Comparison of ENCODE assay signal across 10 cellular contexts in the genomic region with DNA sequence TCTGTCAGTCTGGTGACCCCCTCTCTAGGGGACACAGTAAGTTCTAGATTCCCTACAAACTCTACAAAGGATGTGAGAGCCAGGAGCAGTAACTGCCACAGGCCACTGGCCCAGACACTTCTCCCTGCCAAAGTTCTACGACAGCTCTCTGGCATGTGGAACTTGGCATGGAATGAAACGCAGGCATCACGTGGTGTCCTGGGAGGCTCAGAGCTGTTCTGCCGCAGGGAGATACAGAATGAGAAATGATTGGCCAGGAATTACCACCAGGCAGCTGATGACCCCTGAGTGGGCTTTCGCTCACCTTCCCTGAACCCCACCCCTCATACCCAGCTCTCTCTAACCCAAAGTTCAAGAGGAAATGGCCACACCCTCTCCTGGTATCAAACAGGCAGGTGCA. TPM values are rescaled to one million over a fixed set of nuclear protein-coding genes. Genes with fewer than 3 reads are reported as not detected.
DNase-seq lines count a peak whose midpoint lies in the region; ATAC-seq and TF ChIP-seq lines count a peak whose summit lies in the region.
"Had no signal": no experiment of that assay in that cellular context is flagged by ENCODE, and none has a peak within 500 bp of the region (broad histone marks: within the 10 kb centered on the region; RNA-seq: fewer than 3 reads in every experiment).

No MANE protein-coding gene starts in this region.

- in situ Hi-C loops in transverse colon (cut with MboI; ENCODE audit: low pct_ligation_motif_present in 1 of 4, low pct_unique_long_range_greater_than_20kb in 1 of 4, low sequenced_read_pairs in 3 of 4): no loop called here

- peaks cover 1% of the 10 kb centered on the region for H3K4me1 Mint-ChIP-seq in CD8-positive, alpha-beta T cell (ENCODE audit: low read depth)

- CTCF ChIA-PET in CD8-positive, alpha-beta T cell (lab: Charles Lee): interaction anchor here (0.9 kb wide), 1 partner anchor 1072 kb away, joined by 4 read pairs; no protein-coding TSS in a partner anchor

- H3K4me3 ChIP-seq in liver (ENCODE audit: low read depth in 1 of 3, low read length in 3 of 3) (no peak overlapping the region), transverse colon (no peak overlapping the region)
- H3K4me3 ChIP-seq in CD8-positive, alpha-beta T cell (ENCODE audit: low read depth, low read length): no peak overlapping the region

- H3K36me3 Mint-ChIP-seq in CD8-positive, alpha-beta T cell: no peaks in the 10 kb centered on the region

- no peak overlapping the region for H3K4me3 Mint-ChIP-seq in CD8-positive, alpha-beta T cell

- peak in 1 of 2 donors; percentile 27 for TF ChIP-seq RAD21 in liver (IDR thresholded peaks at IDR 0.05)

- H3K9me3 ChIP-seq in liver (ENCODE audit: control insufficient read depth in 4 of 4, low read length in 3 of 4): no peaks in the 10 kb centered on the region
- H3K9me3 ChIP-seq in transverse colon: no peaks in the 10 kb centered on the region
- no peaks in the 10 kb centered on the region for H3K9me3 ChIP-seq in CD8-positive, alpha-beta T cell (ENCODE audit: low read length)

- H3K9ac ChIP-seq in liver (ENCODE audit: low read depth in 1 of 2, low read length in 2 of 2): no peak overlapping the region

- POLR2A ChIA-PET in CD8-positive, alpha-beta T cell (lab: Charles Lee): no interaction called here

- 13% methylated on average over 5 of the region's 5 CpGs for WGBS in liver
- WGBS in transverse colon (ENCODE audit: low coverage in 1 of 2), 2 donors: 30 to 35% methylated on average over 2 to 5 of the region's 5 CpGs

- no peak for TF ChIP-seq EP300 in transverse colon (IDR thresholded peaks at IDR 0.05; ENCODE audit: low read depth)

- intact Hi-C loops in transverse colon (cut with DNase I; ENCODE audit: low total_unique reads): loop anchor here (10.0 kb wide), 1 partner anchor 1061 kb away; a partner anchor contains a TSS
- intact Hi-C loops in CD8-positive, alpha-beta T cell (cut with DNase I, micrococcal nuclease): loop anchor here in 1 of 2 experiments (5.0 to 10.0 kb wide), 4 partner anchors 481 to 1568 kb away; no protein-coding TSS in a partner anchor

- H3K27me3 ChIP-seq in liver (ENCODE audit: control insufficient read depth in 4 of 4, insufficient read depth in 4 of 4, low read length in 3 of 4): no peaks in the 10 kb centered on the region
- no peaks in the 10 kb centered on the region for H3K27me3 ChIP-seq in transverse colon
- H3K27me3 ChIP-seq in CD8-positive, alpha-beta T cell (ENCODE audit: insufficient read depth, low read length): no peaks in the 10 kb centered on the region

- H3K4me1 ChIP-seq in liver (ENCODE audit: control insufficient read depth in 4 of 4, insufficient read depth in 4 of 4, low read length in 3 of 4) (peaks cover 0 to 8% (median 3%) of the 10 kb centered on the region in 4 donors), transverse colon (peaks cover 4 to 22% (median 19%) of the 10 kb centered on the region in 4 donors)
- H3K4me1 ChIP-seq in CD8-positive, alpha-beta T cell (ENCODE audit: insufficient read depth, low read length): no peaks in the 10 kb centered on the region

- peak; percentile 25 for DNase-seq in NCI-H2029 treated with DMSO at 0.1 percent for 48 hours (lab: John Stamatoyannopoulos, UW)
- peak; percentile 46 for DNase-seq in dermis blood vessel endothelial cell
- DNase-seq in transverse colon: peak; percentile 82
- DNase-seq in NCI-H345 treated with DMSO at 0.1 percent for 48 hours (lab: John Stamatoyannopoulos, UW; ENCODE audit: unreplicated experiment): no peak
- DNase-seq in activated gamma-delta T cell (lab: John Stamatoyannopoulos, UW): no peak
- no peak for DNase-seq in CD8-positive, alpha-beta T cell
- DNase-seq: GOT3, SHP77 treated with DMSO at 0.1 percent for 48 hours had no signal

- no peak for TF ChIP-seq POLR2A in transverse colon (IDR thresholded peaks at IDR 0.05)

- peaks cover 11% of the 10 kb centered on the region for H3K27me3 Mint-ChIP-seq in CD8-positive, alpha-beta T cell (ENCODE audit: low read depth)

- no peak for TF ChIP-seq CTCF in liver (IDR thresholded peaks at IDR 0.05; ENCODE audit: low read depth, low read length, missing input control)
- no peak for TF ChIP-seq CTCF in transverse colon (IDR thresholded peaks at IDR 0.05)
- TF ChIP-seq CTCF in CD8-positive, alpha-beta T cell (IDR thresholded peaks at IDR 0.05): no peak

- ATAC-seq in HG03439 (IDR thresholded peaks at IDR 0.05; ENCODE audit: unreplicated experiment): no peak
- no peak for ATAC-seq in CD8-positive, alpha-beta T cell

- H3K9me3 Mint-ChIP-seq in CD8-positive, alpha-beta T cell: no peaks in the 10 kb centered on the region

- H3K27ac ChIP-seq in liver (ENCODE audit: low read depth in 1 of 2, low read length in 2 of 2) (no peak overlapping the region), transverse colon (peak overlapping the region; percentile 46 to 70 (median 58))
- no peak overlapping the region for H3K27ac ChIP-seq in CD8-positive, alpha-beta T cell (ENCODE audit: low read depth, low read length)

- no peak overlapping the region for H3K27ac Mint-ChIP-seq in CD8-positive, alpha-beta T cell

- H3K36me3 ChIP-seq in liver (ENCODE audit: control insufficient read depth in 4 of 4, insufficient read depth in 3 of 4, low read depth in 1 of 4, low read length in 3 of 4) (no peaks in the 10 kb centered on the region), transverse colon (no peaks in the 10 kb centered on the region)
- no peaks in the 10 kb centered on the region for H3K36me3 ChIP-seq in CD8-positive, alpha-beta T cell (ENCODE audit: insufficient read depth, low read length)

TF ChIP-seq in liver, 16 proteins besides CTCF, POLR2A, EP300 and RAD21:
- TF ChIP-seq HNF4A (conservative IDR thresholded peaks at IDR 0.05): peak in 1 of 2 donors; percentile 36
- TF ChIP-seq, protein P1, sequence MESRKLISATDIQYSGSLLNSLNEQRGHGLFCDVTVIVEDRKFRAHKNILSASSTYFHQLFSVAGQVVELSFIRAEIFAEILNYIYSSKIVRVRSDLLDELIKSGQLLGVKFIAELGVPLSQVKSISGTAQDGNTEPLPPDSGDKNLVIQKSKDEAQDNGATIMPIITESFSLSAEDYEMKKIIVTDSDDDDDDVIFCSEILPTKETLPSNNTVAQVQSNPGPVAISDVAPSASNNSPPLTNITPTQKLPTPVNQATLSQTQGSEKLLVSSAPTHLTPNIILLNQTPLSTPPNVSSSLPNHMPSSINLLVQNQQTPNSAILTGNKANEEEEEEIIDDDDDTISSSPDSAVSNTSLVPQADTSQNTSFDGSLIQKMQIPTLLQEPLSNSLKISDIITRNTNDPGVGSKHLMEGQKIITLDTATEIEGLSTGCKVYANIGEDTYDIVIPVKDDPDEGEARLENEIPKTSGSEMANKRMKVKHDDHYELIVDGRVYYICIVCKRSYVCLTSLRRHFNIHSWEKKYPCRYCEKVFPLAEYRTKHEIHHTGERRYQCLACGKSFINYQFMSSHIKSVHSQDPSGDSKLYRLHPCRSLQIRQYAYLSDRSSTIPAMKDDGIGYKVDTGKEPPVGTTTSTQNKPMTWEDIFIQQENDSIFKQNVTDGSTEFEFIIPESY (IDR thresholded peaks at IDR 0.05): no peak
- TF ChIP-seq GABPA (IDR thresholded peaks at IDR 0.05 in 1 of 2, conservative IDR thresholded peaks at IDR 0.05 in 1 of 2): no peak
- TF ChIP-seq YY1 (IDR thresholded peaks at IDR 0.05): no peak
- no peak for TF ChIP-seq TAF1 (conservative IDR thresholded peaks at IDR 0.05)
- TF ChIP-seq RXRA (IDR thresholded peaks at IDR 0.05): peak; percentile 6 to 59
- no peak for TF ChIP-seq FOXA2 (IDR thresholded peaks at IDR 0.05)
- no peak for TF ChIP-seq NR2F2 (IDR thresholded peaks at IDR 0.05)
- TF ChIP-seq FOXA1 (IDR thresholded peaks at IDR 0.05): no peak
- TF ChIP-seq, protein P2, sequence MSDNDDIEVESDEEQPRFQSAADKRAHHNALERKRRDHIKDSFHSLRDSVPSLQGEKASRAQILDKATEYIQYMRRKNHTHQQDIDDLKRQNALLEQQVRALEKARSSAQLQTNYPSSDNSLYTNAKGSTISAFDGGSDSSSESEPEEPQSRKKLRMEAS (IDR thresholded peaks at IDR 0.05): no peak
- TF ChIP-seq SP1 (IDR thresholded peaks at IDR 0.05): peak; percentile 29
- TF ChIP-seq, protein P3, sequence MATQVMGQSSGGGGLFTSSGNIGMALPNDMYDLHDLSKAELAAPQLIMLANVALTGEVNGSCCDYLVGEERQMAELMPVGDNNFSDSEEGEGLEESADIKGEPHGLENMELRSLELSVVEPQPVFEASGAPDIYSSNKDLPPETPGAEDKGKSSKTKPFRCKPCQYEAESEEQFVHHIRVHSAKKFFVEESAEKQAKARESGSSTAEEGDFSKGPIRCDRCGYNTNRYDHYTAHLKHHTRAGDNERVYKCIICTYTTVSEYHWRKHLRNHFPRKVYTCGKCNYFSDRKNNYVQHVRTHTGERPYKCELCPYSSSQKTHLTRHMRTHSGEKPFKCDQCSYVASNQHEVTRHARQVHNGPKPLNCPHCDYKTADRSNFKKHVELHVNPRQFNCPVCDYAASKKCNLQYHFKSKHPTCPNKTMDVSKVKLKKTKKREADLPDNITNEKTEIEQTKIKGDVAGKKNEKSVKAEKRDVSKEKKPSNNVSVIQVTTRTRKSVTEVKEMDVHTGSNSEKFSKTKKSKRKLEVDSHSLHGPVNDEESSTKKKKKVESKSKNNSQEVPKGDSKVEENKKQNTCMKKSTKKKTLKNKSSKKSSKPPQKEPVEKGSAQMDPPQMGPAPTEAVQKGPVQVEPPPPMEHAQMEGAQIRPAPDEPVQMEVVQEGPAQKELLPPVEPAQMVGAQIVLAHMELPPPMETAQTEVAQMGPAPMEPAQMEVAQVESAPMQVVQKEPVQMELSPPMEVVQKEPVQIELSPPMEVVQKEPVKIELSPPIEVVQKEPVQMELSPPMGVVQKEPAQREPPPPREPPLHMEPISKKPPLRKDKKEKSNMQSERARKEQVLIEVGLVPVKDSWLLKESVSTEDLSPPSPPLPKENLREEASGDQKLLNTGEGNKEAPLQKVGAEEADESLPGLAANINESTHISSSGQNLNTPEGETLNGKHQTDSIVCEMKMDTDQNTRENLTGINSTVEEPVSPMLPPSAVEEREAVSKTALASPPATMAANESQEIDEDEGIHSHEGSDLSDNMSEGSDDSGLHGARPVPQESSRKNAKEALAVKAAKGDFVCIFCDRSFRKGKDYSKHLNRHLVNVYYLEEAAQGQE (IDR thresholded peaks at IDR 0.05): no peak
- TF ChIP-seq, protein P4, sequence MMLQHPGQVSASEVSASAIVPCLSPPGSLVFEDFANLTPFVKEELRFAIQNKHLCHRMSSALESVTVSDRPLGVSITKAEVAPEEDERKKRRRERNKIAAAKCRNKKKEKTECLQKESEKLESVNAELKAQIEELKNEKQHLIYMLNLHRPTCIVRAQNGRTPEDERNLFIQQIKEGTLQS (IDR thresholded peaks at IDR 0.05): no peak
- TF ChIP-seq JUND (IDR thresholded peaks at IDR 0.05): peak in 1 of 2 donors; percentile 19
- TF ChIP-seq EGR1 (IDR thresholded peaks at IDR 0.05; ENCODE audit: low read depth in 2 of 2): no peak
- TF ChIP-seq HNF4G (IDR thresholded peaks at IDR 0.05): no peak
TF ChIP-seq in liver: peak in this region for 4.

RNA-seq across cellular contexts. Expression of a gene that starts 29.8 kb away (rescaled TPM):
- total RNA-seq in dermis blood vessel endothelial cell (6.0 and 8.3 TPM in 2 replicates), liver (1 to 10 TPM; 7.3 to 9.7 TPM), transverse colon (10 to 100 TPM in 3 of 4 donors, 1 to 10 TPM in 1; 7.5 to 29.1 (median 19.2) TPM)
- polyA plus RNA-seq in liver: 10 to 100 TPM; 19.2 to 69.4 TPM
- 1 to 10 TPM; 1.0 to 1.1 TPM for total RNA-seq in CD8-positive, alpha-beta T cell

Comparison
In these comparisons a context has a peak if more than half of its experiments do, and no peak if none do; other contexts are left out.
1. DNase-seq: peak in NCI-H2029 treated with DMSO at 0.1 percent for 48 hours (single experiment), dermis blood vessel endothelial cell (single experiment) and transverse colon (single experiment); none in NCI-H345 treated with DMSO at 0.1 percent for 48 hours (single experiment), activated gamma-delta T cell (single experiment) and CD8-positive, alpha-beta T cell (0 of 7).
2. H3K27ac ChIP-seq: peak in transverse colon (4 of 4); none in liver (0 of 2) and CD8-positive, alpha-beta T cell (single experiment).